ENCODE assay signal across 1 cellular context in the genomic region with DNA sequence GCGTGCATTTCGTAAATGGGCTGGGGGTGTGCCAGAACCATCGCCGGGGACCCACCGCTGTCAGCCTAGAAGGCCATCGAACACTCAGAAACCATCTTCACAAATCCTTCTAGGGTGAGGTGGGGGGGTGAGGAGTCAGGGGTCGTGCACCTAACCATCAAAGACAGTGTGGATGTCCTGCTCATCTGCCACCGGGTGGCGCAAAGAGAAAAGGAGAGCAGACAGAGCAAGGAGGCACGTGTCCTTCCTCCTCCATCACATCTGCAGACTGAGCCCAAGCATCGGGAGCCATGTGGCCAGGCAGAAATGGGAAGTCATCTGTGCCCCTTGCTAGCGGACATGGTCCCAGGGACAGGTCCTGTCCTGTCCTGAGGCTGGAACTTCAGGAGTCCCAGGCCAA.
TF ChIP-seq lines count a peak whose summit lies in the region.

No MANE protein-coding gene starts in this region.

TF ChIP-seq in HepG2, 621 proteins besides CTCF, POLR2A, EP300 and RAD21 (continued from another document):
- TF ChIP-seq, protein P1, sequence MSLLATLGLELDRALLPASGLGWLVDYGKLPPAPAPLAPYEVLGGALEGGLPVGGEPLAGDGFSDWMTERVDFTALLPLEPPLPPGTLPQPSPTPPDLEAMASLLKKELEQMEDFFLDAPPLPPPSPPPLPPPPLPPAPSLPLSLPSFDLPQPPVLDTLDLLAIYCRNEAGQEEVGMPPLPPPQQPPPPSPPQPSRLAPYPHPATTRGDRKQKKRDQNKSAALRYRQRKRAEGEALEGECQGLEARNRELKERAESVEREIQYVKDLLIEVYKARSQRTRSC (CRISPR knock-in tag; IDR thresholded peaks at IDR 0.05; ENCODE audit: low read depth) = no peak
- TF ChIP-seq, protein P2, sequence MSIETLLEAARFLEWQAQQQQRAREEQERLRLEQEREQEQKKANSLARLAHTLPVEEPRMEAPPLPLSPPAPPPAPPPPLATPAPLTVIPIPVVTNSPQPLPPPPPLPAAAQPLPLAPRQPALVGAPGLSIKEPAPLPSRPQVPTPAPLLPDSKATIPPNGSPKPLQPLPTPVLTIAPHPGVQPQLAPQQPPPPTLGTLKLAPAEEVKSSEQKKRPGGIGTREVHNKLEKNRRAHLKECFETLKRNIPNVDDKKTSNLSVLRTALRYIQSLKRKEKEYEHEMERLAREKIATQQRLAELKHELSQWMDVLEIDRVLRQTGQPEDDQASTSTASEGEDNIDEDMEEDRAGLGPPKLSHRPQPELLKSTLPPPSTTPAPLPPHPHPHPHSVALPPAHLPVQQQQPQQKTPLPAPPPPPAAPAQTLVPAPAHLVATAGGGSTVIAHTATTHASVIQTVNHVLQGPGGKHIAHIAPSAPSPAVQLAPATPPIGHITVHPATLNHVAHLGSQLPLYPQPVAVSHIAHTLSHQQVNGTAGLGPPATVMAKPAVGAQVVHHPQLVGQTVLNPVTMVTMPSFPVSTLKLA (IDR thresholded peaks at IDR 0.05) = peak; percentile 30; the same call in 1 of the 2 replicates
- TF ChIP-seq SALL1 (CRISPR knock-in tag; IDR thresholded peaks at IDR 0.05) = peak; percentile 40; the same call in 1 of the 2 replicates
- 0 out of 2 replicates have a peak, but pooled peaks have one; percentile 37 for TF ChIP-seq ZBTB38 (CRISPR knock-in tag; IDR thresholded peaks at IDR 0.05)
- TF ChIP-seq THRA (CRISPR knock-in tag; IDR thresholded peaks at IDR 0.05; ENCODE audit: borderline replicate concordance) = no peak
- peak; percentile 94 for TF ChIP-seq STAG1 (CRISPR knock-in tag; IDR thresholded peaks at IDR 0.05)
- no peak for TF ChIP-seq KLF15 (CRISPR knock-in tag; IDR thresholded peaks at IDR 0.05; ENCODE audit: borderline replicate concordance)
- TF ChIP-seq LRRFIP1 (CRISPR knock-in tag; conservative IDR thresholded peaks at IDR 0.05) = no peak
- TF ChIP-seq ZNF703 (CRISPR knock-in tag; IDR thresholded peaks at IDR 0.05; ENCODE audit: borderline replicate concordance) = no peak
- peak; percentile 69 for TF ChIP-seq ZNF263 (CRISPR knock-in tag; IDR thresholded peaks at IDR 0.05)
- peak; percentile 89 for TF ChIP-seq ARNTL (CRISPR knock-in tag; IDR thresholded peaks at IDR 0.05)
- TF ChIP-seq ZBTB10 (CRISPR knock-in tag; IDR thresholded peaks at IDR 0.05; ENCODE audit: borderline replicate concordance) = no peak
- TF ChIP-seq ZNF337 (CRISPR knock-in tag; IDR thresholded peaks at IDR 0.05; ENCODE audit: borderline replicate concordance, low read depth) = no peak
- no peak for TF ChIP-seq ZNF546 (CRISPR knock-in tag; conservative IDR thresholded peaks at IDR 0.05)
- TF ChIP-seq RXRA (CRISPR knock-in tag; IDR thresholded peaks at IDR 0.05) = no peak
- 0 out of 2 replicates have a peak, but pooled peaks have one; percentile 28 for TF ChIP-seq ZNF567 (CRISPR knock-in tag; IDR thresholded peaks at IDR 0.05; ENCODE audit: borderline replicate concordance)
